In genomic region chr2:126979039-126979438, GRCh38 we compare ENCODE assay signal across 17 cellular contexts.
"Had no signal": no experiment of that assay in that cellular context is flagged by ENCODE, and none has a peak within 500 bp of the region (broad histone marks: within the 10 kb centered on the region; RNA-seq: fewer than 3 reads in every experiment).

No MANE protein-coding gene starts in this region.

- DNase-seq: islet precursor cell; left ventricle myocardium inferior; mucosa of descending colon; naive thymus-derived CD4-positive, alpha-beta T cell; ovary; right lobe of liver; stimulated activated CD4-positive, alpha-beta T cell treated with anti-CD3 and anti-CD28 coated beads, Interleukin-1b, Interleukin-23, amount 100 ng/mL, for 48 hours; stimulated activated CD4-positive, alpha-beta T cell treated with anti-CD3 and anti-CD28 coated beads, Interleukin-2, amount 100 ng/mL, for 48 hours; stimulated activated naive B cell treated with anti-CD40 and anti-IgM and Interleukin-4, amounts not matched to agents 10 μg/mL and 1 μg/mL and 100 μg/mL, for 72 hours; stomach; transverse colon; upper lobe of left lung had no signal

- H3K27ac ChIP-seq: hepatocyte, left ventricle myocardium inferior, ovary, right atrium auricular region, right lobe of liver, stomach, suprapubic skin, transverse colon, upper lobe of left lung, vagina had no signal

- ATAC-seq: mucosa of descending colon; naive thymus-derived CD4-positive, alpha-beta T cell; natural killer cell treated with Interleukin-12 subunit alpha and Interleukin-12 subunit beta and Interleukin-15 and Interleukin-18, amount 100 ng/mL, for 72 hours; right lobe of liver had no signal
